Comparison of ENCODE assay signal across 8 cellular contexts in the genomic region with DNA sequence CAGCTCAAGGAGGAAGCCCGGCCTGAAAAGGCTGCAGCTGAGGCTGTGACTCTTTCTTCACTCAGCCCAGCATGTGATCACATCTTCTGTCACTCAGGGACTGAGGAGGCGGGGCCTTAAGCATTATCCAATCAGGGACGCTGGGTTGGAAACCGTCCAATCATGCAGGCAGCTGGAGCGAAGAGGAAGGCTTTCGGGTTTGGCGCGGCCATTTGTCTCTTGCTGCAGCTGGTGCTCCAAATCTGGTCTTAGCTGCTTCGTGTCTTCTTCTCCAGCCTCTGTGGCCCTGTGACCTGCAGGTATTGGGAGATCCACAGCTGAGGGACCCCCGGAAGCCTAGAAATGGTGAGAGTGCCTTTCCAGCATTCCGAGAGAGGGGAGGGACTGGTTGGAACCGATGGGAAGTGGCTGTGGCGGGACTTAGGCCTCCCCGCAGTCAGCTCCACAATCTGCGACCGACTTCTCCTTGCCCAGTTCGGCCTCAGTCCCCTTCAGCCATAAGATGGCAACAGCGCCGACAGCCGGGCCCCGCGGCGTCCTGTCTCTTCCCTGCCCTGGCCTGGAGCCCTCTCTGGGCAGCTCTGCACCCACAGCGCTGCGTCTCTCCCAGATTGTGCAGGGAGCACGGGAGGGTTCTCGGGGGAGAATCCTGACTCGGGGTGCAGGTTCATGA. TPM values are rescaled to one million over a fixed set of nuclear protein-coding genes. Genes with fewer than 3 reads are reported as not detected.
DNase-seq lines count a peak whose midpoint lies in the region; ATAC-seq, FAIRE-seq and TF ChIP-seq lines count a peak whose summit lies in the region.

A gene (plus strand): TSS at position 210 of the 673 bp plus-strand sequence. CDS start 133 bp downstream, at position 343.

- FAIRE-seq in islet of Langerhans (lab: Jason Lieb, UNC) = peak; percentile 95

- peak within 1 kb of the TSS; percentile 69 for H3K27ac Mint-ChIP-seq in activated B cell treated with CpG ODN at 0.5 μM for 24 hours
- H3K27ac Mint-ChIP-seq in central memory CD8-positive, alpha-beta T cell (ENCODE audit: low read depth) = peak within 1 kb of the TSS; percentile 59

- no peaks in the 10 kb centered on the region for H4K20me1 ChIP-seq in BLaER1 treated with 17β-estradiol and CSF1 and Interleukin-3, amounts not matched to agents 10 nM and 100 nM

- H3K4me1 ChIP-seq in BLaER1 treated with 17β-estradiol and CSF1 and Interleukin-3, amounts not matched to agents 10 nM and 100 nM = peaks cover 9 to 16% (median 12%) of the 10 kb centered on the region in 10 experiments; a peak in 16 of 20 replicates

- H3K4me1 Mint-ChIP-seq in activated B cell treated with CpG ODN at 0.5 μM for 24 hours = peaks cover 18% of the 10 kb centered on the region
- H3K4me1 Mint-ChIP-seq in central memory CD8-positive, alpha-beta T cell = peaks cover 11% of the 10 kb centered on the region

- H3K27me3 ChIP-seq in BLaER1 treated with 17β-estradiol and CSF1 and Interleukin-3, amounts not matched to agents 10 nM and 100 nM = no peaks in the 10 kb centered on the region

- peaks cover 62 to 83% (median 74%) of the 10 kb centered on the region in 11 experiments for H3K9me3 ChIP-seq in BLaER1 treated with 17β-estradiol and CSF1 and Interleukin-3, amounts not matched to agents 10 nM and 100 nM (replicated peaks in 1 of 11)

- peaks cover 21 to 37% (median 35%) of the 10 kb centered on the region in 11 experiments for H3K36me3 ChIP-seq in BLaER1 treated with 17β-estradiol and CSF1 and Interleukin-3, amounts not matched to agents 10 nM and 100 nM

- peak within 1 kb of the TSS; percentile 69 to 92 (median 78) for H3K4me3 ChIP-seq in BLaER1 treated with 17β-estradiol and CSF1 and Interleukin-3, amounts not matched to agents 10 nM and 100 nM

- no peaks in the 10 kb centered on the region for H3K27me3 Mint-ChIP-seq in activated B cell treated with CpG ODN at 0.5 μM for 24 hours
- H3K27me3 Mint-ChIP-seq in central memory CD8-positive, alpha-beta T cell = no peaks in the 10 kb centered on the region

- H3K27ac ChIP-seq in BLaER1 treated with 17β-estradiol and CSF1 and Interleukin-3, amounts not matched to agents 10 nM and 100 nM = peak within 1 kb of the TSS; percentile 55 to 88 (median 78); a peak in 21 of 22 replicates

- CTCF ChIA-PET in activated B cell treated with CpG ODN at 0.5 μM for 24 hours (lab: Charles Lee) = interaction anchor here (1.8 kb wide), 1 partner anchor 80 kb away, joined by 4 read pairs; no protein-coding TSS in a partner anchor

- intact Hi-C loops in activated B cell treated with CpG ODN at 0.5 μM for 24 hours (cut with micrococcal nuclease) = loop anchor here (1.0 to 10.0 kb wide), 8 partner anchors 26 to 698 kb away; a partner anchor contains a TSS

- H3K9ac ChIP-seq in BLaER1 treated with 17β-estradiol and CSF1 and Interleukin-3, amounts not matched to agents 10 nM and 100 nM = peak within 1 kb of the TSS; percentile 71 to 90 (median 83)

- H3K4me2 ChIP-seq in BLaER1 treated with 17β-estradiol and CSF1 and Interleukin-3, amounts not matched to agents 10 nM and 100 nM = peak within 1 kb of the TSS; percentile 82 to 95 (median 88)

- POLR2A ChIA-PET in activated B cell treated with CpG ODN at 0.5 μM for 24 hours (lab: Charles Lee) = interaction anchor here (0.7 to 2.7 kb wide), 10 partner anchors 26 to 1288 kb away, joined by 3 to 29 read pairs (median 4); a partner anchor contains a TSS

- peak within 1 kb of the TSS; percentile 96 for H3K4me3 Mint-ChIP-seq in activated B cell treated with CpG ODN at 0.5 μM for 24 hours
- H3K4me3 Mint-ChIP-seq in central memory CD8-positive, alpha-beta T cell = peak within 1 kb of the TSS; percentile 84

- ATAC-seq in GM19452 (IDR thresholded peaks at IDR 0.05; ENCODE audit: unreplicated experiment) = peak; percentile 93
- peak; percentile 99 for ATAC-seq in activated B cell treated with CpG ODN at 0.5 μM for 24 hours (ENCODE audit: low read depth)
- peak; percentile 99 for ATAC-seq in central memory CD8-positive, alpha-beta T cell (replicated peaks; ENCODE audit: extremely low read depth, poor library complexity, severe bottlenecking)

- no peaks in the 10 kb centered on the region for H3K9me3 Mint-ChIP-seq in activated B cell treated with CpG ODN at 0.5 μM for 24 hours
- H3K9me3 Mint-ChIP-seq in central memory CD8-positive, alpha-beta T cell = no peaks in the 10 kb centered on the region

- peaks cover 11% of the 10 kb centered on the region for H3K36me3 Mint-ChIP-seq in activated B cell treated with CpG ODN at 0.5 μM for 24 hours (ENCODE audit: low read depth)
- H3K36me3 Mint-ChIP-seq in central memory CD8-positive, alpha-beta T cell (ENCODE audit: insufficient read depth) = no peaks in the 10 kb centered on the region

- TF ChIP-seq CTCF in activated B cell treated with CpG ODN at 0.5 μM for 24 hours (IDR thresholded peaks at IDR 0.05) = no peak

- DNase-seq in HS-27A (ENCODE audit: low read depth) = peak; percentile 17
- peak; percentile 73 for DNase-seq in activated B cell treated with CpG ODN at 0.5 μM for 24 hours
- peak; percentile 67 to 83 for DNase-seq in central memory CD8-positive, alpha-beta T cell (ENCODE audit: low spot score in 2 of 2)
- peak; percentile 82 for DNase-seq in smooth muscle cell of the brain vasculature (ENCODE audit: low read depth, low spot score)
- DNase-seq in AML-193 (lab: John Stamatoyannopoulos, UW) = no peak

RNA-seq across cellular contexts. Expression of the gene that starts here (rescaled TPM):
- total RNA-seq in activated B cell treated with CpG ODN at 0.5 μM for 24 hours = 9.8 and 12.5 TPM in 2 replicates

Comparison
In these comparisons a context has a peak if more than half of its experiments do, and no peak if none do; other contexts are left out.
1. DNase-seq: peak in HS-27A (single experiment), activated B cell treated with CpG ODN at 0.5 μM for 24 hours (single experiment), central memory CD8-positive, alpha-beta T cell (2 of 2) and smooth muscle cell of the brain vasculature (single experiment); none in AML-193 (0 of 2).
2. Peak in every context shown above with its lines, with median percentiles within 50 percentile points of each other: ATAC-seq.